9 cellular contexts compared by ENCODE assay signal in genomic region chr12:32400866-32401265, GRCh38. TPM values are rescaled to one million over a fixed set of nuclear protein-coding genes. Genes with fewer than 3 reads are reported as not detected.
DNase-seq lines count a peak whose midpoint lies in the region; ATAC-seq and TF ChIP-seq lines count a peak whose summit lies in the region.
"Had no signal": no experiment of that assay in that cellular context is flagged by ENCODE, and none has a peak within 500 bp of the region (broad histone marks: within the 10 kb centered on the region; RNA-seq: fewer than 3 reads in every experiment).

No MANE protein-coding gene starts in this region.

- POLR2A ChIA-PET in Caco-2 (lab: Charles Lee) = no interaction called here
- POLR2A ChIA-PET in Panc1 (lab: Charles Lee) = interaction anchor here (0.6 to 0.8 kb wide), 2 partner anchors 11 to 151 kb away, joined by 3 to 8 read pairs; no protein-coding TSS in a partner anchor

- in situ Hi-C loops in Panc1 (cut with HindIII; ENCODE audit: low pct_unique_long_range_greater_than_20kb, low sequenced_read_pairs) = no loop called here

- H3K27me3 ChIP-seq in Caco-2 (replicated peaks; ENCODE audit: control insufficient read depth, insufficient read depth, low read length) = no peaks in the 10 kb centered on the region
- 0 out of 2 replicates have a peak, but pooled peaks cover 4% of the 10 kb centered on the region for H3K27me3 ChIP-seq in Panc1 (ENCODE audit: control insufficient read depth, insufficient read depth, low read length)
- no peaks in the 10 kb centered on the region for H3K27me3 ChIP-seq in esophagus muscularis mucosa
- H3K27me3 ChIP-seq in neural cell (ENCODE audit: insufficient read depth, low read depth, low read length) = peaks cover 21% of the 10 kb centered on the region

- H3K9me3 ChIP-seq in Caco-2 = no peaks in the 10 kb centered on the region
- no peaks in the 10 kb centered on the region for H3K9me3 ChIP-seq in Panc1 (ENCODE audit: control insufficient read depth, insufficient read depth, low read depth, low read length)
- no peaks in the 10 kb centered on the region for H3K9me3 ChIP-seq in esophagus muscularis mucosa
- H3K9me3 ChIP-seq in neural cell (ENCODE audit: low read length) = no peaks in the 10 kb centered on the region

- H3K36me3 ChIP-seq in Caco-2 (ENCODE audit: control insufficient read depth, insufficient read depth, low read length) (peaks cover 2% of the 10 kb centered on the region; the same call in 1 of the 2 replicates), Panc1 (ENCODE audit: control insufficient read depth, insufficient read depth, low read length) (no peaks in the 10 kb centered on the region; the same call in 1 of the 2 replicates), esophagus muscularis mucosa (no peaks in the 10 kb centered on the region), neural cell (ENCODE audit: insufficient read depth, low read length) (no peaks in the 10 kb centered on the region)

- peaks cover 42% of the 10 kb centered on the region for H3K36me3 Mint-ChIP-seq in Caco-2 (ENCODE audit: insufficient read depth, unreplicated experiment)

- peak overlapping the region; percentile 86 for H3K4me3 Mint-ChIP-seq in Caco-2 (ENCODE audit: unreplicated experiment)

- no peak for TF ChIP-seq RAD21 in neural cell (conservative IDR thresholded peaks at IDR 0.05)

- H3K9ac ChIP-seq in neural cell (ENCODE audit: low read length) = no peak overlapping the region

- TF ChIP-seq POLR2A in esophagus muscularis mucosa (IDR thresholded peaks at IDR 0.05; ENCODE audit: low read depth) = no peak

- intact Hi-C loops in Caco-2 (cut with micrococcal nuclease; ENCODE audit: unreplicated experiment) (loop anchor here (1.0 kb wide), 1 partner anchor 354 kb away; the partner anchor contains the start of gene YARS2), Panc1 (cut with micrococcal nuclease; ENCODE audit: unreplicated experiment) (no loop called here), esophagus muscularis mucosa (cut with DNase I) (no loop called here)

- no peak overlapping the region for H3K4me2 ChIP-seq in neural cell (ENCODE audit: low read length)

- H3K27ac ChIP-seq in Panc1 (ENCODE audit: low read length) (peak overlapping the region; percentile 72; the same call in 1 of the 2 replicates), esophagus muscularis mucosa (replicated peaks in 1 of 4) (no peak overlapping the region), neural cell (ENCODE audit: low read length) (no peak overlapping the region)

- no peak overlapping the region for H2AFZ ChIP-seq in neural cell (ENCODE audit: low read depth, low read length)

- H3K9me2 ChIP-seq in neural cell (ENCODE audit: insufficient read depth, low read length) = no peaks in the 10 kb centered on the region

- H3K9me3 Mint-ChIP-seq in Caco-2 (ENCODE audit: unreplicated experiment) = no peaks in the 10 kb centered on the region

- TF ChIP-seq CTCF in Caco-2 (IDR thresholded peaks at IDR 0.05; ENCODE audit: insufficient read depth in 1 of 2, low read depth in 1 of 2, low read length in 1 of 2, severe bottlenecking in 1 of 2, unreplicated experiment in 1 of 2) (no peak), Panc1 (IDR thresholded peaks at IDR 0.05) (no peak), esophagus muscularis mucosa (IDR thresholded peaks at IDR 0.05) (no peak), neural cell (IDR thresholded peaks at IDR 0.05; ENCODE audit: poor library complexity, severe bottlenecking) (no peak)

- no peaks in the 10 kb centered on the region for H3F3A ChIP-seq in neural cell (ENCODE audit: insufficient read depth, low read length, poor library complexity, severe bottlenecking)

- H3K4me3 ChIP-seq in Caco-2 (ENCODE audit: low read depth, low read length) = peak overlapping the region; percentile 93
- peak overlapping the region in 1 of 2 experiments; percentile 69; a peak in 2 of 4 replicates for H3K4me3 ChIP-seq in Panc1 (ENCODE audit: low read depth in 2 of 2, low read length in 2 of 2)
- peak overlapping the region; percentile 75 to 87 (median 82) for H3K4me3 ChIP-seq in esophagus muscularis mucosa
- peak overlapping the region; percentile 96 for H3K4me3 ChIP-seq in neural cell (ENCODE audit: low read length)

- no peaks in the 10 kb centered on the region for H3K27me3 Mint-ChIP-seq in Caco-2 (ENCODE audit: insufficient read depth, unreplicated experiment)

- BruUV-seq in Caco-2 (replicated peaks; lab: Mats Ljungman, UMichigan) = no TSS peak
- no TSS peak for BruUV-seq in Panc1 (replicated peaks; lab: Mats Ljungman, UMichigan)

- CTCF ChIA-PET in Caco-2 (lab: Charles Lee) = no interaction called here
- CTCF ChIA-PET in Panc1 (lab: Charles Lee) = interaction anchor here (0.6 to 1.3 kb wide), 3 partner anchors 15 to 78 kb away, joined by 3 to 5 read pairs (median 3); no protein-coding TSS in a partner anchor

- TF ChIP-seq EP300 in esophagus muscularis mucosa (IDR thresholded peaks at IDR 0.05) = no peak
- TF ChIP-seq EP300 in neural cell (conservative IDR thresholded peaks at IDR 0.05; ENCODE audit: poor library complexity, severe bottlenecking) = no peak

- peaks cover 14% of the 10 kb centered on the region for H3K4me1 Mint-ChIP-seq in Caco-2 (ENCODE audit: low read depth, unreplicated experiment)

- H3K79me2 ChIP-seq in neural cell (replicated peaks; ENCODE audit: insufficient read depth, low read length) = no peaks in the 10 kb centered on the region

- WGBS in esophagus muscularis mucosa = 59% methylated on average over 2 of the region's 2 CpGs

- H3K27ac Mint-ChIP-seq in Caco-2 (ENCODE audit: unreplicated experiment) = peak overlapping the region; percentile 87

- DNase-seq in Caco-2 (no peak), Panc1 (ENCODE audit: low read depth, low spot score) (no peak), esophagus muscularis mucosa (ENCODE audit: extremely low spot score) (no peak), OCI-M1 (lab: John Stamatoyannopoulos, UW) (no peak), DMS153 (lab: John Stamatoyannopoulos, UW) (no peak)
- DNase-seq in stimulated activated CD4-positive, alpha-beta T cell treated with anti-CD3 and anti-CD28 coated beads, Interleukin-15, amount 100 ng/mL, for 24 hours = no peak
- no peak for DNase-seq in stimulated activated CD4-positive, alpha-beta T cell treated with anti-CD3 and anti-CD28 coated beads, Interleukin-1b, Interleukin-23, amount 100 ng/mL, for 48 hours
- DNase-seq: activated CD4-positive, alpha-beta T cell treated with anti-CD3 and anti-CD28 coated beads for 4 hours had no signal

- no peak for ATAC-seq in Panc1

- H3K4me1 ChIP-seq in Caco-2 = peaks cover 13% of the 10 kb centered on the region
- H3K4me1 ChIP-seq in Panc1 (ENCODE audit: control insufficient read depth, insufficient read depth, low read length) = peaks cover 7% of the 10 kb centered on the region
- peaks cover 5 to 25% (median 21%) of the 10 kb centered on the region in 4 donors for H3K4me1 ChIP-seq in esophagus muscularis mucosa

- H4K20me1 ChIP-seq in neural cell (ENCODE audit: insufficient read depth) = no peaks in the 10 kb centered on the region

TF ChIP-seq in neural cell, 6 proteins besides CTCF, POLR2A, EP300 and RAD21:
- TF ChIP-seq POLR2AphosphoS5 (IDR thresholded peaks at IDR 0.05) (no peak), EZH2 (IDR thresholded peaks at IDR 0.05; ENCODE audit: borderline replicate concordance, insufficient read depth, low read length, poor library complexity, severe bottlenecking) (no peak), SMC3 (conservative IDR thresholded peaks at IDR 0.05; ENCODE audit: poor library complexity) (no peak), TAF1 (IDR thresholded peaks at IDR 0.05; ENCODE audit: low read depth) (no peak), MXI1 (conservative IDR thresholded peaks at IDR 0.05; ENCODE audit: poor library complexity, severe bottlenecking) (no peak)
- TF ChIP-seq, protein P1, sequence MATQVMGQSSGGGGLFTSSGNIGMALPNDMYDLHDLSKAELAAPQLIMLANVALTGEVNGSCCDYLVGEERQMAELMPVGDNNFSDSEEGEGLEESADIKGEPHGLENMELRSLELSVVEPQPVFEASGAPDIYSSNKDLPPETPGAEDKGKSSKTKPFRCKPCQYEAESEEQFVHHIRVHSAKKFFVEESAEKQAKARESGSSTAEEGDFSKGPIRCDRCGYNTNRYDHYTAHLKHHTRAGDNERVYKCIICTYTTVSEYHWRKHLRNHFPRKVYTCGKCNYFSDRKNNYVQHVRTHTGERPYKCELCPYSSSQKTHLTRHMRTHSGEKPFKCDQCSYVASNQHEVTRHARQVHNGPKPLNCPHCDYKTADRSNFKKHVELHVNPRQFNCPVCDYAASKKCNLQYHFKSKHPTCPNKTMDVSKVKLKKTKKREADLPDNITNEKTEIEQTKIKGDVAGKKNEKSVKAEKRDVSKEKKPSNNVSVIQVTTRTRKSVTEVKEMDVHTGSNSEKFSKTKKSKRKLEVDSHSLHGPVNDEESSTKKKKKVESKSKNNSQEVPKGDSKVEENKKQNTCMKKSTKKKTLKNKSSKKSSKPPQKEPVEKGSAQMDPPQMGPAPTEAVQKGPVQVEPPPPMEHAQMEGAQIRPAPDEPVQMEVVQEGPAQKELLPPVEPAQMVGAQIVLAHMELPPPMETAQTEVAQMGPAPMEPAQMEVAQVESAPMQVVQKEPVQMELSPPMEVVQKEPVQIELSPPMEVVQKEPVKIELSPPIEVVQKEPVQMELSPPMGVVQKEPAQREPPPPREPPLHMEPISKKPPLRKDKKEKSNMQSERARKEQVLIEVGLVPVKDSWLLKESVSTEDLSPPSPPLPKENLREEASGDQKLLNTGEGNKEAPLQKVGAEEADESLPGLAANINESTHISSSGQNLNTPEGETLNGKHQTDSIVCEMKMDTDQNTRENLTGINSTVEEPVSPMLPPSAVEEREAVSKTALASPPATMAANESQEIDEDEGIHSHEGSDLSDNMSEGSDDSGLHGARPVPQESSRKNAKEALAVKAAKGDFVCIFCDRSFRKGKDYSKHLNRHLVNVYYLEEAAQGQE (IDR thresholded peaks at IDR 0.05; ENCODE audit: borderline replicate concordance) = no peak

RNA-seq across cellular contexts. Expression of gene FGD4, which starts 1.5 kb away (rescaled TPM):
- total RNA-seq in Caco-2 (2022) (31.6 and 34.3 TPM in 2 replicates), Panc1 (2021; ENCODE audit: unreplicated experiment) (5.0 TPM), esophagus muscularis mucosa (10 to 100 TPM; 21.4 to 33.0 (median 26.9) TPM)
- polyA plus RNA-seq in Panc1 (2012; ENCODE audit: insufficient read length) = 1.7 TPM
- polyA plus RNA-seq in neural cell = 15.7 and 24.4 TPM in 2 replicates
- 93.5 and 111 TPM in 2 replicates for polyA minus RNA-seq in neural cell
